ENCODE assay signal across 1 cellular context in genomic region chr15:40941528-40942336, GRCh38.
TF ChIP-seq lines count a peak whose summit lies in the region.

No MANE protein-coding gene starts in this region.

TF ChIP-seq in HepG2, 621 proteins besides CTCF, POLR2A, EP300 and RAD21 (continued from another document and continues in another):
- TF ChIP-seq POGK (CRISPR knock-in tag; conservative IDR thresholded peaks at IDR 0.05), result peak; percentile 56
- peak; percentile 81; the same call in 1 of the 2 replicates for TF ChIP-seq ZNF563 (CRISPR knock-in tag; IDR thresholded peaks at IDR 0.05)
- no peak for TF ChIP-seq ZNF224 (CRISPR knock-in tag; IDR thresholded peaks at IDR 0.05)
- no peak for TF ChIP-seq ZC3H13 (CRISPR knock-in tag; IDR thresholded peaks at IDR 0.05)
- peak; percentile 56; the same call in 1 of the 2 replicates for TF ChIP-seq ESRRA (CRISPR knock-in tag; IDR thresholded peaks at IDR 0.05; ENCODE audit: low read depth)
- TF ChIP-seq ZNF12 (CRISPR knock-in tag; IDR thresholded peaks at IDR 0.05), result peak; percentile 46; the same call in 1 of the 2 replicates
- TF ChIP-seq UBTF (CRISPR knock-in tag; IDR thresholded peaks at IDR 0.05), result peak; percentile 80; the same call in 1 of the 2 replicates
- no peak for TF ChIP-seq FOXP1 (IDR thresholded peaks at IDR 0.05)
- TF ChIP-seq FOXP1 (CRISPR knock-in tag; IDR thresholded peaks at IDR 0.05), result 0 out of 2 replicates have a peak, but pooled peaks have one; percentile 11
- TF ChIP-seq ZNF232 (CRISPR knock-in tag; IDR thresholded peaks at IDR 0.05; ENCODE audit: borderline replicate concordance), result no peak
- TF ChIP-seq HOXD1 (CRISPR knock-in tag; IDR thresholded peaks at IDR 0.05), result no peak
- TF ChIP-seq ZHX2 (IDR thresholded peaks at IDR 0.05; ENCODE audit: low read depth), result no peak
- no peak for TF ChIP-seq ZHX2 (CRISPR knock-in tag; IDR thresholded peaks at IDR 0.05; ENCODE audit: borderline replicate concordance)
- TF ChIP-seq ZNF878 (CRISPR knock-in tag; IDR thresholded peaks at IDR 0.05), result no peak
- no peak for TF ChIP-seq ZNF414 (CRISPR knock-in tag; IDR thresholded peaks at IDR 0.05)
- TF ChIP-seq ZBED4 (CRISPR knock-in tag; IDR thresholded peaks at IDR 0.05; ENCODE audit: borderline replicate concordance), result peak; percentile 39; the same call in 1 of the 2 replicates
- TF ChIP-seq E2F5 (CRISPR knock-in tag; conservative IDR thresholded peaks at IDR 0.05), result no peak
- TF ChIP-seq HDAC1 (CRISPR knock-in tag; IDR thresholded peaks at IDR 0.05), result peak; percentile 40; the same call in 1 of the 2 replicates
- TF ChIP-seq SMAD3 (CRISPR knock-in tag; IDR thresholded peaks at IDR 0.05), result no peak
- TF ChIP-seq CCDC6 (CRISPR knock-in tag; IDR thresholded peaks at IDR 0.05), result no peak
- no peak for TF ChIP-seq KDM1A (CRISPR knock-in tag; IDR thresholded peaks at IDR 0.05)
- 0 out of 2 replicates have a peak, but pooled peaks have one; percentile 60 for TF ChIP-seq ETV6 (CRISPR knock-in tag; conservative IDR thresholded peaks at IDR 0.05)
- TF ChIP-seq PAX8 (CRISPR knock-in tag; IDR thresholded peaks at IDR 0.05; ENCODE audit: borderline replicate concordance), result 0 out of 2 replicates have a peak, but pooled peaks have one; percentile 65
- no peak for TF ChIP-seq ZBTB40 (IDR thresholded peaks at IDR 0.05)
- TF ChIP-seq ZBTB40 (CRISPR knock-in tag; IDR thresholded peaks at IDR 0.05), result no peak
- peak; percentile 23; the same call in 1 of the 2 replicates for TF ChIP-seq HINFP (CRISPR knock-in tag; IDR thresholded peaks at IDR 0.05; ENCODE audit: low read depth)
- no peak for TF ChIP-seq KLF9 (CRISPR knock-in tag; IDR thresholded peaks at IDR 0.05; ENCODE audit: low read depth)
